Comparison of ENCODE assay signal across 9 cellular contexts in genomic region chr10:131980321-131980720, GRCh38. TPM values are rescaled to one million over a fixed set of nuclear protein-coding genes. Genes with fewer than 3 reads are reported as not detected.
DNase-seq lines count a peak whose midpoint lies in the region; ATAC-seq and TF ChIP-seq lines count a peak whose summit lies in the region.
"Had no signal": no experiment of that assay in that cellular context is flagged by ENCODE, and none has a peak within 500 bp of the region (broad histone marks: within the 10 kb centered on the region; RNA-seq: fewer than 3 reads in every experiment).

No MANE protein-coding gene starts in this region.

- H3K36me3 Mint-ChIP-seq in activated CD4-positive, alpha-beta memory T cell treated with anti-CD3 and anti-CD28 coated beads, Interleukin-2, amount 10 ng/mL, durations not matched to agents 7 days and 5 days (ENCODE audit: low read depth): peaks cover 23% of the 10 kb centered on the region

- DNase-seq in HCT116 (ENCODE audit: low read depth, low spot score): no peak
- DNase-seq in activated CD4-positive, alpha-beta memory T cell treated with anti-CD3 and anti-CD28 coated beads, Interleukin-2, amount 10 ng/mL, durations not matched to agents 7 days and 5 days: no peak
- no peak for DNase-seq in Kasumi-1 (lab: John Stamatoyannopoulos, UW)
- DNase-seq: KG1 had no signal

- no peak overlapping the region for H3K27ac Mint-ChIP-seq in activated CD4-positive, alpha-beta memory T cell treated with anti-CD3 and anti-CD28 coated beads, Interleukin-2, amount 10 ng/mL, durations not matched to agents 7 days and 5 days

- peak overlapping the region; percentile 76 for H3K4me3 Mint-ChIP-seq in activated CD4-positive, alpha-beta memory T cell treated with anti-CD3 and anti-CD28 coated beads, Interleukin-2, amount 10 ng/mL, durations not matched to agents 7 days and 5 days

- H3K4me3 ChIP-seq in HCT116 (replicated peaks in 1 of 2; ENCODE audit: low read depth in 1 of 2, low read length in 2 of 2) (peak overlapping the region; percentile 62 to 65; a peak in 3 of 4 replicates), gastroesophageal sphincter (peak overlapping the region; percentile 38 to 76), skeletal muscle satellite cell (ENCODE audit: low read length) (peak overlapping the region; percentile 74)

- intact Hi-C loops in HCT116 (cut with micrococcal nuclease): no loop called here

- H3K79me2 ChIP-seq in HCT116 (ENCODE audit: insufficient read depth, low read length): peaks cover 40% of the 10 kb centered on the region

- H3K9ac ChIP-seq in HCT116 (ENCODE audit: low read length) (no peak overlapping the region), skeletal muscle satellite cell (ENCODE audit: low read depth, low read length) (peak overlapping the region; percentile 87)

- no peaks in the 10 kb centered on the region for H3K27me3 ChIP-seq in HCT116 (ENCODE audit: insufficient read depth, low read length)
- no peaks in the 10 kb centered on the region for H3K27me3 ChIP-seq in gastroesophageal sphincter
- no peaks in the 10 kb centered on the region for H3K27me3 ChIP-seq in skeletal muscle satellite cell (ENCODE audit: control insufficient read depth, insufficient read depth, low read length)

- no TSS peak for BruUV-seq in HCT116 (replicated peaks; lab: Mats Ljungman, UMichigan)

- WGBS in gastroesophageal sphincter (ENCODE audit: low coverage in 1 of 2), 2 donors: 80 to 93% methylated on average over 8 of the region's 8 CpGs

- no peak for TF ChIP-seq RAD21 in HCT116 (IDR thresholded peaks at IDR 0.05; ENCODE audit: low read depth)

- H3K4me2 ChIP-seq in HCT116 (ENCODE audit: low read length) (peak overlapping the region; percentile 74), skeletal muscle satellite cell (ENCODE audit: low read length) (peak overlapping the region; percentile 94)

- H3K4me1 ChIP-seq in HCT116 (ENCODE audit: control insufficient read depth in 1 of 2, insufficient read depth in 2 of 2, low read length in 2 of 2) (peaks cover 0 to 5% of the 10 kb centered on the region in 2 experiments; a peak in 2 of 4 replicates), gastroesophageal sphincter (peaks cover 0 to 55% (median 0%) of the 10 kb centered on the region in 3 donors), skeletal muscle satellite cell (ENCODE audit: control insufficient read depth, insufficient read depth, low read length) (peaks cover 26% of the 10 kb centered on the region)

- peaks cover 16% of the 10 kb centered on the region for H3K27me3 Mint-ChIP-seq in activated CD4-positive, alpha-beta memory T cell treated with anti-CD3 and anti-CD28 coated beads, Interleukin-2, amount 10 ng/mL, durations not matched to agents 7 days and 5 days

- TF ChIP-seq CTCF in HCT116 (IDR thresholded peaks at IDR 0.05 in 2 of 3, conservative IDR thresholded peaks at IDR 0.05 in 1 of 3; ENCODE audit: borderline replicate concordance in 1 of 3, insufficient read depth in 1 of 3, low read depth in 2 of 3, low read length in 2 of 3) (no peak), gastroesophageal sphincter (IDR thresholded peaks at IDR 0.05) (no peak)

- no peak for ATAC-seq in HCT116
- no peak for ATAC-seq in gastroesophageal sphincter
- ATAC-seq in HG03108 (IDR thresholded peaks at IDR 0.05; ENCODE audit: unreplicated experiment): no peak
- no peak for ATAC-seq in HG03354 (IDR thresholded peaks at IDR 0.05; ENCODE audit: poor library complexity, severe bottlenecking, unreplicated experiment)
- no peak for ATAC-seq in GM21825 (IDR thresholded peaks at IDR 0.05; ENCODE audit: unreplicated experiment)

- no peak overlapping the region for H2AFZ ChIP-seq in HCT116 (ENCODE audit: low read depth, low read length, poor library complexity, severe bottlenecking)

- H3K27ac ChIP-seq in HCT116 (ENCODE audit: low read depth, low read length): no peak overlapping the region
- peak overlapping the region in 1 of 4 donors; percentile 53 for H3K27ac ChIP-seq in gastroesophageal sphincter

- no peaks in the 10 kb centered on the region for H4K20me1 ChIP-seq in HCT116 (ENCODE audit: insufficient read depth)

- no peaks in the 10 kb centered on the region for H3K9me2 ChIP-seq in HCT116 (ENCODE audit: insufficient read depth)

- POLR2A ChIA-PET in HCT116 (lab: Charles Lee): no interaction called here
- POLR2A ChIA-PET in activated CD4-positive, alpha-beta memory T cell treated with anti-CD3 and anti-CD28 coated beads, Interleukin-2, amount 10 ng/mL, durations not matched to agents 7 days and 5 days (lab: Charles Lee): interaction anchor here (1.3 to 1.9 kb wide), 4 partner anchors 8 to 80 kb away, joined by 3 to 24 read pairs (median 8); no protein-coding TSS in a partner anchor

- H3K9me3 ChIP-seq in HCT116 (ENCODE audit: control insufficient read depth in 1 of 2, insufficient read depth in 1 of 2, low read depth in 1 of 2, low read length in 2 of 2) (no peaks in the 10 kb centered on the region), gastroesophageal sphincter (no peaks in the 10 kb centered on the region), skeletal muscle satellite cell (replicated peaks; ENCODE audit: low read length) (no peaks in the 10 kb centered on the region)

- H3K36me3 ChIP-seq in HCT116 (ENCODE audit: control insufficient read depth in 1 of 2, insufficient read depth in 2 of 2, low read length in 2 of 2) (no peaks in the 10 kb centered on the region; a peak in 1 of 4 replicates), gastroesophageal sphincter (peaks cover 0 to 6% of the 10 kb centered on the region in 2 donors), skeletal muscle satellite cell (ENCODE audit: insufficient read depth, low read length) (peaks cover 8% of the 10 kb centered on the region)

- peaks cover 52% of the 10 kb centered on the region for H3K4me1 Mint-ChIP-seq in activated CD4-positive, alpha-beta memory T cell treated with anti-CD3 and anti-CD28 coated beads, Interleukin-2, amount 10 ng/mL, durations not matched to agents 7 days and 5 days

- CTCF ChIA-PET in HCT116 (lab: Charles Lee): no interaction called here
- CTCF ChIA-PET in activated CD4-positive, alpha-beta memory T cell treated with anti-CD3 and anti-CD28 coated beads, Interleukin-2, amount 10 ng/mL, durations not matched to agents 7 days and 5 days (lab: Charles Lee): interaction anchor here (1.3 to 1.6 kb wide), 3 partner anchors 8 to 42 kb away, joined by 4 to 10 read pairs (median 8); no protein-coding TSS in a partner anchor

- no peak for TF ChIP-seq EP300 in gastroesophageal sphincter (IDR thresholded peaks at IDR 0.05)

- RAD21 ChIA-PET in HCT116 (lab: Charles Lee; ENCODE audit: low non-redundant PET in 1 of 2, low total read pairs in 2 of 2, uncharacterized antibody in 2 of 2, unreplicated experiment in 2 of 2): no interaction called here

- no peaks in the 10 kb centered on the region for H3K9me3 Mint-ChIP-seq in activated CD4-positive, alpha-beta memory T cell treated with anti-CD3 and anti-CD28 coated beads, Interleukin-2, amount 10 ng/mL, durations not matched to agents 7 days and 5 days

- TF ChIP-seq POLR2A in HCT116 (IDR thresholded peaks at IDR 0.05; ENCODE audit: borderline replicate concordance, extremely low read depth, insufficient read depth, insufficient read length) (no peak), gastroesophageal sphincter (IDR thresholded peaks at IDR 0.05) (no peak)

TF ChIP-seq in HCT116, 20 proteins besides CTCF, POLR2A, EP300 and RAD21 (continues in another document):
- TF ChIP-seq EGR1 (IDR thresholded peaks at IDR 0.05; ENCODE audit: low read depth): no peak
- TF ChIP-seq SIN3A (IDR thresholded peaks at IDR 0.05; ENCODE audit: low read depth): no peak
- TF ChIP-seq SRF (IDR thresholded peaks at IDR 0.05; ENCODE audit: low read depth): no peak
- TF ChIP-seq CBX3 (IDR thresholded peaks at IDR 0.05; ENCODE audit: low read depth): no peak
- TF ChIP-seq ELF1 (IDR thresholded peaks at IDR 0.05; ENCODE audit: borderline replicate concordance, low read depth): no peak
- TF ChIP-seq MAX (IDR thresholded peaks at IDR 0.05): no peak
- no peak for TF ChIP-seq EZH2phosphoT487 (IDR thresholded peaks at IDR 0.05; ENCODE audit: borderline replicate concordance)
- no peak for TF ChIP-seq ZFX (IDR thresholded peaks at IDR 0.05)
- no peak for TF ChIP-seq ZNF274 (IDR thresholded peaks at IDR 0.05; ENCODE audit: low read depth, low read length)
- no peak for TF ChIP-seq TCF7L2 (IDR thresholded peaks at IDR 0.05; ENCODE audit: borderline replicate concordance, extremely low read depth, insufficient read depth, insufficient read length)
- TF ChIP-seq POLR2AphosphoS5 (IDR thresholded peaks at IDR 0.05; ENCODE audit: low read depth, low read length): no peak
- no peak for TF ChIP-seq ZBTB33 (IDR thresholded peaks at IDR 0.05; ENCODE audit: extremely low read depth, insufficient replicate concordance, low read length)
- TF ChIP-seq ATF3 (IDR thresholded peaks at IDR 0.05): no peak
- no peak for TF ChIP-seq JUND (IDR thresholded peaks at IDR 0.05)

RNA-seq across cellular contexts. Expression of gene BNIP3, which starts 1.4 kb away (rescaled TPM):
- 37.5 TPM for total RNA-seq in HCT116 (2021; ENCODE audit: unreplicated experiment)
- polyA plus RNA-seq in HCT116 (2012): 56.7 and 80.3 TPM in 2 replicates
- total RNA-seq in activated CD4-positive, alpha-beta memory T cell treated with anti-CD3 and anti-CD28 coated beads, Interleukin-2, amount 10 ng/mL, durations not matched to agents 7 days and 5 days: 10 to 100 TPM; 60.2 to 62.3 TPM
- 100 to 1,000 TPM in 1 of 4 donors, 10 to 100 TPM in 3; 53.5 to 102 (median 68.3) TPM for total RNA-seq in gastroesophageal sphincter
- total RNA-seq in skeletal muscle satellite cell (2012; rRNA removed): 239 and 396 TPM in 2 replicates
